17 cellular contexts compared by ENCODE assay signal in the genomic region with DNA sequence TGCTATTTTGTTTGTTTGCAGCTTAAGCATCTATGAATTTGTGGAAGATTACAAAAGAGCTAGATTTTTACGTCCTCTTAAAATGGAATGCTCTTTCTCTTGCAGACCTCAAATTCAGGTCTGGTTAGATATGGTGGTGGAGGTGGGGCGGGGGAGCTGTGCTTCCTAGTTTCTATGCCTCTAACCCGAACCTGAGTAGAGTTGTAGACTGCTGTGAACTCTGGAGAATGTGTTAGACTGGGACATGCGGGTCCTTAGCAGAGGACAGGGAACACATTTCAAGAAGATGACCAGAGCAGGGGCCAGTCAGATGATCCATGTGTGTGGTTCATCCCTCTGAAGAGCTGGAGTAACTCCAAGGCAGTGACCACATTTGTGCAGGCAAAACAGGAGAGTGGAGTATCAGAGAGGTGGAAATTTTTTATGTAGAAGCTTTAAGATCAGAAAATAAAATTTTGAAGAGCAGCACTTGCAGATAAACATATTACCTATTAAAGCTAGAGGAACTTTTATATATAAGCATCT.
"Had no signal": no experiment of that assay in that cellular context is flagged by ENCODE, and none has a peak within 500 bp of the region (broad histone marks: within the 10 kb centered on the region; RNA-seq: fewer than 3 reads in every experiment).

No MANE protein-coding gene starts in this region.

- FAIRE-seq: islet of Langerhans had no signal

- H3K9me3 ChIP-seq: ascending aorta, stomach, thoracic aorta had no signal

- H3K4me1 ChIP-seq: ascending aorta, stomach had no signal

- ATAC-seq: activated CD4-positive, alpha-beta T cell treated with anti-CD3 and anti-CD28 coated beads for 36 hours; left lobe of liver; T-cell had no signal

- H3K4me3 ChIP-seq: ascending aorta, stomach, thoracic aorta had no signal

- DNase-seq: activated CD4-positive, alpha-beta memory T cell treated with anti-CD3 and anti-CD28 coated beads, Interleukin-2, amount 10 ng/mL, durations not matched to agents 7 days and 5 days; activated CD4-positive, alpha-beta T cell treated with anti-CD3 and anti-CD28 coated beads for 36 hours; activated gamma-delta T cell; activated T-cell treated with anti-CD3 and anti-CD28 coated beads, Interleukin-2, amount 50 U/mL, for 48 hours; central memory CD4-positive, alpha-beta T cell; cortex of kidney; effector memory CD4-positive, alpha-beta T cell; head of caudate nucleus; stimulated activated CD4-positive, alpha-beta T cell treated with anti-CD3 and anti-CD28 coated beads, Interleukin-4, amount 100 ng/mL, for 1 hour; stimulated activated CD8-positive, alpha-beta memory T cell treated with anti-CD3 and anti-CD28 coated beads, Interleukin-4, amount 100 ng/mL, for 48 hours; stomach; T-cell; WERI-Rb-1 had no signal

- H3K27ac ChIP-seq: ascending aorta, stomach, thoracic aorta, WERI-Rb-1 had no signal

- H3K36me3 ChIP-seq: ascending aorta, stomach, thoracic aorta, WERI-Rb-1 had no signal

- H3K27me3 ChIP-seq: ascending aorta, stomach had no signal
